24 cellular contexts compared by ENCODE assay signal in the genomic region with DNA sequence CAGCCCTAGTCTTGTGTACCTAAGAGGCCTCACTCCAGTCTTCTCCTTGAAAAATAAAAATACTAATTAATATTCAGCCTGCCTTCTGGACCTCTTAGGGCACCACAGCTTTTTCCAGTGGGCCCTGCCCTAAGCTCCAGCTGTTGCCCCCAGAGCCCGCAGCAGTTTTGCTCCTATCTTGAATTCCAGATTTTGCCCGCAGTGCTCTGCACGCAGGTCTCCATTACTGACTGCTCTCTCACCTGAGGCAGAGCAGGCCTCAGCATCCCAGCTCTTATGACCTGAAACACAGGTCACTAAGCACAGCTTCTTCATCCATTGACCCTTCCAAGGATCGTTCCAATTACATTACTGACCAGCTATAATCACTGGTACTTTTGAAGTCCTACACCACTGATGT.
"Had no signal": no experiment of that assay in that cellular context is flagged by ENCODE, and none has a peak within 500 bp of the region (broad histone marks: within the 10 kb centered on the region; RNA-seq: fewer than 3 reads in every experiment).

No MANE protein-coding gene starts in this region.

- H3K9me3 Mint-ChIP-seq: activated CD4-positive, alpha-beta memory T cell treated with anti-CD3 and anti-CD28 coated beads for 36 hours; activated CD4-positive, alpha-beta T cell treated with anti-CD3 and anti-CD28 coated beads, Interleukin-2, amount 10 ng/mL, durations not matched to agents 7 days and 5 days; activated T-cell treated with anti-CD3 and anti-CD28 coated beads, Interleukin-2, amount 50 U/mL, for 4 hours had no signal

- H3K9me3 ChIP-seq: breast epithelium, Peyer's patch, SJCRH30, SK-N-SH had no signal

- H3K4me3 ChIP-seq: breast epithelium, Peyer's patch, SJCRH30 had no signal

- H3K27ac Mint-ChIP-seq: activated CD4-positive, alpha-beta memory T cell treated with anti-CD3 and anti-CD28 coated beads for 36 hours; activated CD4-positive, alpha-beta T cell treated with anti-CD3 and anti-CD28 coated beads, Interleukin-2, amount 10 ng/mL, durations not matched to agents 7 days and 5 days; activated naive CD8-positive, alpha-beta T cell had no signal

- H3K36me3 Mint-ChIP-seq: activated CD4-positive, alpha-beta memory T cell treated with anti-CD3 and anti-CD28 coated beads for 36 hours had no signal

- H3K27me3 ChIP-seq: breast epithelium, Peyer's patch, SJCRH30 had no signal

- H3K27me3 Mint-ChIP-seq: activated CD4-positive, alpha-beta memory T cell treated with anti-CD3 and anti-CD28 coated beads for 36 hours; activated CD4-positive, alpha-beta T cell treated with anti-CD3 and anti-CD28 coated beads, Interleukin-2, amount 10 ng/mL, durations not matched to agents 7 days and 5 days; activated naive CD8-positive, alpha-beta T cell had no signal

- H3K4me2 ChIP-seq: SK-N-SH had no signal

- DNase-seq: activated CD4-positive, alpha-beta memory T cell treated with anti-CD3 and anti-CD28 coated beads for 36 hours; activated CD4-positive, alpha-beta T cell treated with anti-CD3 and anti-CD28 coated beads, Interleukin-2, amount 10 ng/mL, durations not matched to agents 7 days and 5 days; activated CD4-positive, CD25-positive, alpha-beta regulatory T cell; activated CD8-positive, alpha-beta memory T cell treated with anti-CD3 and anti-CD28 coated beads for 24 hours; activated effector memory CD4-positive, alpha-beta T cell treated with anti-CD3 and anti-CD28 coated beads, Interleukin-2, amount 50 U/mL, for 16 hours; activated naive CD4-positive, alpha-beta T cell treated with Interleukin-2 at 50 U/mL for 16 hours; activated T-cell treated with anti-CD3 and anti-CD28 coated beads, Interleukin-2, amount 50 U/mL, for 4 hours; central memory CD4-positive, alpha-beta T cell; Kasumi-1; NCI-H1105 treated with DMSO at 0.1 percent for 48 hours; NCI-H1436 treated with DMSO at 0.1 percent for 48 hours; NCI-H187; NCI-H2081; NCI-H446; NCI-H524; Peyer's patch; Right ventricle myocardium superior; SJCRH30; SK-N-SH; T-helper 1 cell had no signal

- H3K27ac ChIP-seq: Peyer's patch, RWPE1, SJCRH30, VCaP had no signal

- H3K4me1 ChIP-seq: breast epithelium, SJCRH30 had no signal

- H3K9ac ChIP-seq: SK-N-SH had no signal

- H3K4me3 Mint-ChIP-seq: activated CD4-positive, alpha-beta memory T cell treated with anti-CD3 and anti-CD28 coated beads for 36 hours; activated CD4-positive, alpha-beta T cell treated with anti-CD3 and anti-CD28 coated beads, Interleukin-2, amount 10 ng/mL, durations not matched to agents 7 days and 5 days; activated naive CD8-positive, alpha-beta T cell; activated T-cell treated with anti-CD3 and anti-CD28 coated beads, Interleukin-2, amount 50 U/mL, for 4 hours had no signal
